Comparison of ENCODE assay signal across 16 cellular contexts in genomic region chr20:61810066-61810708, GRCh38.
A peak's percentile ranks its signal among the peaks of the same experiment; 100 is the strongest.
DNase-seq lines count a peak whose midpoint lies in the region; ATAC-seq and TF ChIP-seq lines count a peak whose summit lies in the region.
"Had no signal": no experiment of that assay in that cellular context is flagged by ENCODE, and none has a peak within 500 bp of the region (broad histone marks: within the 10 kb centered on the region; RNA-seq: fewer than 3 reads in every experiment).

No MANE protein-coding gene starts in this region.

- H3K9me3 ChIP-seq in BLaER1 treated with 17β-estradiol and CSF1 and Interleukin-3, amounts not matched to agents 10 nM and 100 nM (replicated peaks in 1 of 11) = no peaks in the 10 kb centered on the region
- H3K9me3 ChIP-seq in right lobe of liver = no peaks in the 10 kb centered on the region

- no peak for TF ChIP-seq POLR2A in right lobe of liver (IDR thresholded peaks at IDR 0.05)

- H3K27me3 Mint-ChIP-seq in WTC11 (ENCODE audit: low read depth) (peaks cover 15% of the 10 kb centered on the region), mesothelial cell of epicardium (ENCODE audit: low read depth) (peaks cover 40% of the 10 kb centered on the region)
- H3K27me3 Mint-ChIP-seq: B cell, IgD-negative memory B cell had no signal

- peak overlapping the region in 8 of 11 experiments; percentile 26 to 92 (median 76); a peak in 14 of 22 replicates for H3K4me2 ChIP-seq in BLaER1 treated with 17β-estradiol and CSF1 and Interleukin-3, amounts not matched to agents 10 nM and 100 nM

- intact Hi-C loops in right lobe of liver (cut with DNase I) = no loop called here
- intact Hi-C loops in posterior vena cava (cut with DNase I) = no loop called here

- CTCF ChIA-PET in WTC11 (lab: Charles Lee) = no interaction called here

- H3K27ac ChIP-seq in BLaER1 treated with 17β-estradiol and CSF1 and Interleukin-3, amounts not matched to agents 10 nM and 100 nM = no peak overlapping the region
- no peak overlapping the region for H3K27ac ChIP-seq in right lobe of liver
- H3K27ac ChIP-seq: GM23248 had no signal

- DNase-seq in WTC11 (ENCODE audit: low spot score) (peak; percentile 6), right lobe of liver (peak in 2 of 3 donors; percentile 18 to 40), posterior vena cava (ENCODE audit: low spot score) (peak; percentile 40), midbrain (lab: John Stamatoyannopoulos, UW) (no peak), GDM1 (lab: John Stamatoyannopoulos, UW) (no peak), mesothelial cell of epicardium (ENCODE audit: low spot score in 2 of 2, unreplicated experiment in 2 of 2) (no peak)
- DNase-seq: CD8-positive, alpha-beta T cell; COR-L47; DMS153; DMS79 treated with DMSO at 0.1 percent for 48 hours; EL; GM23248 had no signal

- 61% methylated on average over 7 of the region's 20 CpGs for WGBS in right lobe of liver (ENCODE audit: insufficient coverage, low coverage, low lambda C conversion rate, missing lambda C conversion rate)

- H4K20me1 ChIP-seq in BLaER1 treated with 17β-estradiol and CSF1 and Interleukin-3, amounts not matched to agents 10 nM and 100 nM = peaks cover 0 to 20% (median under 1%) of the 10 kb centered on the region in 11 experiments; a peak in 9 of 22 replicates

- POLR2A ChIA-PET in WTC11 (lab: Charles Lee) = no interaction called here

- H3K9me3 Mint-ChIP-seq in WTC11 (no peaks in the 10 kb centered on the region), mesothelial cell of epicardium (no peaks in the 10 kb centered on the region)
- H3K9me3 Mint-ChIP-seq: CD8-positive, alpha-beta T cell; IgD-negative memory B cell had no signal

- H3K27ac Mint-ChIP-seq in WTC11 (no peak overlapping the region), mesothelial cell of epicardium (no peak overlapping the region)
- H3K27ac Mint-ChIP-seq: B cell; CD14-positive monocyte; CD8-positive, alpha-beta T cell; IgD-negative memory B cell had no signal

- no peak overlapping the region for H3K4me3 Mint-ChIP-seq in WTC11
- no peak overlapping the region for H3K4me3 Mint-ChIP-seq in mesothelial cell of epicardium
- H3K4me3 Mint-ChIP-seq: B cell; CD14-positive monocyte; CD8-positive, alpha-beta T cell; IgD-negative memory B cell had no signal

- H3K4me1 ChIP-seq in BLaER1 treated with 17β-estradiol and CSF1 and Interleukin-3, amounts not matched to agents 10 nM and 100 nM = peaks cover 5 to 81% (median 73%) of the 10 kb centered on the region in 10 experiments; a peak in 17 of 20 replicates
- no peaks in the 10 kb centered on the region for H3K4me1 ChIP-seq in right lobe of liver

- H3K4me1 Mint-ChIP-seq in WTC11 = peaks cover 4% of the 10 kb centered on the region; the same call in 1 of the 2 replicates
- peaks cover 5% of the 10 kb centered on the region for H3K4me1 Mint-ChIP-seq in mesothelial cell of epicardium
- H3K4me1 Mint-ChIP-seq: B cell, CD14-positive monocyte, IgD-negative memory B cell had no signal

- H3K36me3 ChIP-seq in BLaER1 treated with 17β-estradiol and CSF1 and Interleukin-3, amounts not matched to agents 10 nM and 100 nM = no peaks in the 10 kb centered on the region
- no peaks in the 10 kb centered on the region for H3K36me3 ChIP-seq in right lobe of liver

- H3K36me3 Mint-ChIP-seq in WTC11 = no peaks in the 10 kb centered on the region
- no peaks in the 10 kb centered on the region for H3K36me3 Mint-ChIP-seq in mesothelial cell of epicardium
- H3K36me3 Mint-ChIP-seq: CD14-positive monocyte; CD8-positive, alpha-beta T cell had no signal

- TF ChIP-seq CTCF in WTC11 (IDR thresholded peaks at IDR 0.05) (no peak), right lobe of liver (IDR thresholded peaks at IDR 0.05) (no peak), mesothelial cell of epicardium (IDR thresholded peaks at IDR 0.05; ENCODE audit: unreplicated experiment) (no peak)

- no peak overlapping the region for H3K4me3 ChIP-seq in BLaER1 treated with 17β-estradiol and CSF1 and Interleukin-3, amounts not matched to agents 10 nM and 100 nM
- H3K4me3 ChIP-seq in right lobe of liver = no peak overlapping the region
- H3K4me3 ChIP-seq: GM23248 had no signal

- H3K27me3 ChIP-seq in BLaER1 treated with 17β-estradiol and CSF1 and Interleukin-3, amounts not matched to agents 10 nM and 100 nM = peaks cover 7 to 37% (median 27%) of the 10 kb centered on the region in 11 experiments
- H3K27me3 ChIP-seq in right lobe of liver = no peaks in the 10 kb centered on the region

- no peak overlapping the region for H3K9ac ChIP-seq in BLaER1 treated with 17β-estradiol and CSF1 and Interleukin-3, amounts not matched to agents 10 nM and 100 nM
- H3K9ac ChIP-seq: GM23248 had no signal

- ATAC-seq in WTC11 (no peak), right lobe of liver (no peak)
- ATAC-seq: CD8-positive, alpha-beta T cell had no signal

TF ChIP-seq in WTC11, 78 proteins besides CTCF, POLR2A, EP300 and RAD21 (continues in another document):
- TF ChIP-seq PREB (CRISPR knock-in tag; IDR thresholded peaks at IDR 0.05; ENCODE audit: borderline replicate concordance) (no peak), RELA (CRISPR knock-in tag; IDR thresholded peaks at IDR 0.05; ENCODE audit: borderline replicate concordance) (no peak), AR (CRISPR knock-in tag; IDR thresholded peaks at IDR 0.05) (no peak), SP1 (CRISPR knock-in tag; conservative IDR thresholded peaks at IDR 0.05) (no peak), KAT7 (CRISPR knock-in tag; IDR thresholded peaks at IDR 0.05; ENCODE audit: borderline replicate concordance) (no peak), SOX15 (CRISPR knock-in tag; IDR thresholded peaks at IDR 0.05) (no peak), FOXP1 (CRISPR knock-in tag; IDR thresholded peaks at IDR 0.05; ENCODE audit: borderline replicate concordance) (no peak), MLX (CRISPR knock-in tag; IDR thresholded peaks at IDR 0.05) (no peak), MXD4 (CRISPR knock-in tag; IDR thresholded peaks at IDR 0.05; ENCODE audit: borderline replicate concordance) (no peak), NR3C1 (CRISPR knock-in tag; conservative IDR thresholded peaks at IDR 0.05; ENCODE audit: low read depth) (no peak), ZMAT4 (CRISPR knock-in tag; IDR thresholded peaks at IDR 0.05) (no peak), STAT6 (CRISPR knock-in tag; conservative IDR thresholded peaks at IDR 0.05; ENCODE audit: low read depth) (no peak)

Comparison
In these comparisons a context has a peak if more than half of its experiments do, and no peak if none do; other contexts are left out.
1. DNase-seq: peak in WTC11 (single experiment), right lobe of liver (2 of 3) and posterior vena cava (single experiment); none in midbrain (single experiment), GDM1 (single experiment) and mesothelial cell of epicardium (0 of 2).